ENCODE assay signal across 7 cellular contexts in the genomic region with DNA sequence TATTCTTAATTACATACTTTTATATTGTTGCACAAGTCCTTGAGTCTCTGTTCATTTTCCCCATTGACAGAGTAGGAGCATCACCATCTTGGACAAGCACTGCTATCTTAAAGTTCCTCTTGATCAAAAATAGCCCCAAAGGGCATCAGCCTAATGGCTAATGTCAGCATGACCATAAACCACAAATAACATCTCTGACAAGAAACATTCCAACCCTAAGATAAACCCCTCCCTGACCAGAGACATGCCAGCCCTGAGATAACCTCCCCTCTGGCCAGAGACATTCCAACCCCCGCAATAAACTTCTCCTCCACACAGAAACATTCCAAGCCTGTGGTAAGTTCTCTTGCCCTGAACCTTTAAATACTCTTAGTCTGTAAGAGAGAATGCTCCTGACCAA.
DNase-seq lines count a peak whose midpoint lies in the region; FAIRE-seq and TF ChIP-seq lines count a peak whose summit lies in the region.
"Not testable (repeated sequence)": the region's sequence is repeated elsewhere in the genome, so short reads cannot be mapped to it uniquely, and the experiment has no call there.

No MANE protein-coding gene starts in this region.

- not testable (repeated sequence) for H3K4me1 ChIP-seq in astrocyte (ENCODE audit: insufficient read depth, low read length); left ventricle myocardium inferior; mesenchymal stem cell (ENCODE audit: control insufficient read depth, insufficient read depth, low read depth, low read length); trophoblast cell (ENCODE audit: control insufficient read depth in 1 of 2, insufficient read depth in 2 of 2, low read length in 2 of 2)

- WGBS in mesenchymal stem cell: 25% methylated on average over 1 of the region's 1 CpG
- WGBS in trophoblast cell (ENCODE audit: extremely low coverage, insufficient coverage, insufficient read length): no CpG with 5 or more reads among the region's 1 CpG

- H3K36me3 Mint-ChIP-seq in astrocyte (ENCODE audit: low read depth, unreplicated experiment): not testable (repeated sequence)

- intact Hi-C loops in left ventricle myocardium inferior (cut with micrococcal nuclease): not testable (repeated sequence)

- not testable (repeated sequence) for H2BK120ac ChIP-seq in mesenchymal stem cell (ENCODE audit: low read depth, low read length); trophoblast cell (ENCODE audit: insufficient read depth, low read length, poor library complexity)

- not testable (repeated sequence) for H4K20me1 ChIP-seq in astrocyte (ENCODE audit: insufficient read depth, low read length)

- H2BK12ac ChIP-seq in mesenchymal stem cell (ENCODE audit: low read length in 2 of 2); trophoblast cell (ENCODE audit: low read length): not testable (repeated sequence)

- not testable (repeated sequence) for H3K27me3 ChIP-seq in astrocyte (ENCODE audit: insufficient read depth, low read length); left ventricle myocardium inferior (ENCODE audit: low read depth); mesenchymal stem cell (ENCODE audit: control insufficient read depth in 1 of 2, insufficient read depth in 1 of 2, low read length in 2 of 2); trophoblast cell (ENCODE audit: insufficient read depth, low read length)

- not testable (repeated sequence) for H4K91ac ChIP-seq in mesenchymal stem cell (ENCODE audit: low read length); trophoblast cell (ENCODE audit: low read depth, low read length)

- not testable (repeated sequence) for H3K4me3 ChIP-seq in astrocyte (ENCODE audit: insufficient read depth, low read depth, low read length); fibroblast of villous mesenchyme (ENCODE audit: low read depth, low read length); mesenchymal stem cell (ENCODE audit: insufficient read depth in 1 of 2, low read depth in 1 of 2, low read length in 2 of 2); trophoblast cell (ENCODE audit: low read depth, low read length)
- peak overlapping the region; percentile 63 for H3K4me3 ChIP-seq in left ventricle myocardium inferior

- not testable (repeated sequence) for H3K27me3 Mint-ChIP-seq in astrocyte (ENCODE audit: low read depth, unreplicated experiment)

- peak; percentile 89 for DNase-seq in ELF-1 (ENCODE audit: low read depth, low spot score)
- peak; percentile 74 for DNase-seq in RCC 7860 (ENCODE audit: low spot score)
- DNase-seq in astrocyte (ENCODE audit: low read depth): peak; percentile 70
- peak; percentile 22 for DNase-seq in fibroblast of villous mesenchyme (ENCODE audit: low read depth)
- DNase-seq in left ventricle myocardium inferior: not testable (repeated sequence)
- peak; percentile 25 for DNase-seq in mesenchymal stem cell
- peak; percentile 26 to 42 for DNase-seq in trophoblast cell

- not testable (repeated sequence) for H3K23ac ChIP-seq in mesenchymal stem cell (ENCODE audit: low read length in 2 of 2); trophoblast cell (ENCODE audit: low read length)

- not testable (repeated sequence) for H2BK15ac ChIP-seq in mesenchymal stem cell (ENCODE audit: low read depth, poor library complexity, severe bottlenecking)

- H2BK5ac ChIP-seq in mesenchymal stem cell (ENCODE audit: low read depth, low read length, poor library complexity, severe bottlenecking); trophoblast cell (ENCODE audit: low read depth, low read length, poor library complexity): not testable (repeated sequence)

- not testable (repeated sequence) for H3K9me3 ChIP-seq in astrocyte (ENCODE audit: insufficient read depth, low read depth, low read length); left ventricle myocardium inferior (replicated peaks); mesenchymal stem cell (ENCODE audit: control insufficient read depth, low read length); trophoblast cell (ENCODE audit: insufficient read depth, low read depth, low read length)

- not testable (repeated sequence) for H3K18ac ChIP-seq in mesenchymal stem cell (ENCODE audit: low read depth in 1 of 2, low read length in 2 of 2); trophoblast cell (ENCODE audit: low read length)

- not testable (repeated sequence) for TF ChIP-seq CTCF in astrocyte (IDR thresholded peaks at IDR 0.05; ENCODE audit: insufficient read depth, low read depth, low read length); fibroblast of villous mesenchyme (IDR thresholded peaks at IDR 0.05; ENCODE audit: insufficient read depth, low read depth, low read length); left ventricle myocardium inferior (IDR thresholded peaks at IDR 0.05; ENCODE audit: borderline replicate concordance)

- H4K8ac ChIP-seq in mesenchymal stem cell (ENCODE audit: low read length); trophoblast cell (ENCODE audit: low read depth, low read length): not testable (repeated sequence)

- not testable (repeated sequence) for H4K12ac ChIP-seq in trophoblast cell (ENCODE audit: low read depth, low read length)

- H2AK5ac ChIP-seq in mesenchymal stem cell (ENCODE audit: low read length, severe bottlenecking); trophoblast cell (ENCODE audit: low read length): not testable (repeated sequence)

- FAIRE-seq in RCC 7860 (lab: Jason Lieb, UNC): peak; percentile 95
- not testable (repeated sequence) for FAIRE-seq in astrocyte (lab: Jason Lieb, UNC)

- H3K27ac ChIP-seq in astrocyte (ENCODE audit: low read depth, low read length); mesenchymal stem cell (ENCODE audit: low read length, poor library complexity, severe bottlenecking); trophoblast cell (ENCODE audit: low read depth, low read length): not testable (repeated sequence)
- H3K27ac ChIP-seq in left ventricle myocardium inferior (replicated peaks): peak overlapping the region; percentile 65

- H3K9me3 Mint-ChIP-seq in astrocyte (ENCODE audit: unreplicated experiment): not testable (repeated sequence)

- not testable (repeated sequence) for H3K79me1 ChIP-seq in mesenchymal stem cell (replicated peaks; ENCODE audit: low read length, poor library complexity, severe bottlenecking); trophoblast cell (ENCODE audit: low read length)

- peaks cover 46% of the 10 kb centered on the region for H3K4me1 Mint-ChIP-seq in astrocyte (ENCODE audit: low read depth, unreplicated experiment)

- H2AFZ ChIP-seq in astrocyte (ENCODE audit: low read depth, low read length); mesenchymal stem cell (ENCODE audit: low read depth, low read length); trophoblast cell (ENCODE audit: insufficient read depth, low read length, poor library complexity): not testable (repeated sequence)

- H3K4me2 ChIP-seq in astrocyte (ENCODE audit: low read length); mesenchymal stem cell (ENCODE audit: low read length, poor library complexity, severe bottlenecking); trophoblast cell (ENCODE audit: low read length): not testable (repeated sequence)

- not testable (repeated sequence) for H3K79me2 ChIP-seq in astrocyte (ENCODE audit: insufficient read depth, low read length); trophoblast cell (ENCODE audit: control insufficient read depth, insufficient read depth, low read length, poor library complexity)

- H3K36me3 ChIP-seq in astrocyte (ENCODE audit: insufficient read depth, low read length); left ventricle myocardium inferior; mesenchymal stem cell (ENCODE audit: control insufficient read depth in 1 of 2, insufficient read depth in 2 of 2, low read depth in 1 of 2, low read length in 2 of 2); trophoblast cell (ENCODE audit: control insufficient read depth in 1 of 2, insufficient read depth in 2 of 2, low read length in 2 of 2): not testable (repeated sequence)

- H3K4me3 Mint-ChIP-seq in astrocyte (ENCODE audit: unreplicated experiment): not testable (repeated sequence)

- not testable (repeated sequence) for H3K14ac ChIP-seq in mesenchymal stem cell (ENCODE audit: low read length in 2 of 2); trophoblast cell (ENCODE audit: low read length)

- H3K27ac Mint-ChIP-seq in astrocyte (ENCODE audit: unreplicated experiment): peak overlapping the region; percentile 73

- not testable (repeated sequence) for H3K4ac ChIP-seq in mesenchymal stem cell (ENCODE audit: low read depth in 1 of 2, low read length in 2 of 2); trophoblast cell (ENCODE audit: low read depth, low read length)

- H3K9ac ChIP-seq in astrocyte (ENCODE audit: low read length); mesenchymal stem cell (ENCODE audit: low read length); trophoblast cell (ENCODE audit: low read length): not testable (repeated sequence)
